In genomic region chr19:41940443-41941409, GRCh38 we compare ENCODE assay signal across 8 cellular contexts. TPM values are rescaled to one million over a fixed set of nuclear protein-coding genes. Genes with fewer than 3 reads are reported as not detected.
DNase-seq lines count a peak whose midpoint lies in the region; ATAC-seq, FAIRE-seq and TF ChIP-seq lines count a peak whose summit lies in the region.

No MANE protein-coding gene starts in this region.

- no peaks in the 10 kb centered on the region for H3K27me3 Mint-ChIP-seq in activated naive CD4-positive, alpha-beta T cell treated with anti-CD3 and anti-CD28 coated beads for 36 hours (ENCODE audit: low read depth)
- peaks cover 6% of the 10 kb centered on the region for H3K27me3 Mint-ChIP-seq in activated T-helper 17 cell treated with anti-CD3 and anti-CD28 coated beads, Interleukin-2, amount 50 U/mL, for 72 hours
- H3K27me3 Mint-ChIP-seq in type B pancreatic cell, result peaks cover 44% of the 10 kb centered on the region

- DNase-seq in activated naive CD4-positive, alpha-beta T cell treated with anti-CD3 and anti-CD28 coated beads for 36 hours, result no peak
- no peak for DNase-seq in activated naive CD4-positive, alpha-beta T cell treated with Interleukin-2 at 50 U/mL for 16 hours
- DNase-seq in left kidney (ENCODE audit: low read depth, low spot score), result peak; percentile 71
- DNase-seq in type B pancreatic cell (ENCODE audit: extremely low spot score, unreplicated experiment), result no peak
- no peak for DNase-seq in OCI-M2 (lab: John Stamatoyannopoulos, UW; ENCODE audit: unreplicated experiment)
- no peak for DNase-seq in GM19239 (ENCODE audit: insufficient read length, low spot score)
- DNase-seq in NCI-H82 treated with DMSO at 0.1 percent for 48 hours (lab: John Stamatoyannopoulos, UW; ENCODE audit: unreplicated experiment), result no peak

- peak overlapping the region; percentile 76 for H3K27ac Mint-ChIP-seq in activated naive CD4-positive, alpha-beta T cell treated with anti-CD3 and anti-CD28 coated beads for 36 hours
- peak overlapping the region; percentile 73 for H3K27ac Mint-ChIP-seq in activated T-helper 17 cell treated with anti-CD3 and anti-CD28 coated beads, Interleukin-2, amount 50 U/mL, for 72 hours
- H3K27ac Mint-ChIP-seq in type B pancreatic cell, result peak overlapping the region; percentile 64

- ATAC-seq in activated T-helper 17 cell treated with anti-CD3 and anti-CD28 coated beads, Interleukin-2, amount 50 U/mL, for 72 hours (replicated peaks), result no peak

- intact Hi-C loops in activated naive CD4-positive, alpha-beta T cell treated with anti-CD3 and anti-CD28 coated beads for 36 hours (cut with micrococcal nuclease), result no loop called here

- TF ChIP-seq CTCF in type B pancreatic cell (conservative IDR thresholded peaks at IDR 0.05), result no peak

- peak overlapping the region; percentile 74 for H3K4me3 Mint-ChIP-seq in activated naive CD4-positive, alpha-beta T cell treated with anti-CD3 and anti-CD28 coated beads for 36 hours
- peak overlapping the region; percentile 76 for H3K4me3 Mint-ChIP-seq in activated T-helper 17 cell treated with anti-CD3 and anti-CD28 coated beads, Interleukin-2, amount 50 U/mL, for 72 hours
- peak overlapping the region; percentile 89 for H3K4me3 Mint-ChIP-seq in type B pancreatic cell

- H3K4me1 Mint-ChIP-seq in activated naive CD4-positive, alpha-beta T cell treated with anti-CD3 and anti-CD28 coated beads for 36 hours (ENCODE audit: low read depth), result peaks cover 39% of the 10 kb centered on the region
- H3K4me1 Mint-ChIP-seq in activated T-helper 17 cell treated with anti-CD3 and anti-CD28 coated beads, Interleukin-2, amount 50 U/mL, for 72 hours, result peaks cover 32% of the 10 kb centered on the region
- peaks cover 5% of the 10 kb centered on the region for H3K4me1 Mint-ChIP-seq in type B pancreatic cell (ENCODE audit: unreplicated experiment)

- no peaks in the 10 kb centered on the region for H3K36me3 Mint-ChIP-seq in activated naive CD4-positive, alpha-beta T cell treated with anti-CD3 and anti-CD28 coated beads for 36 hours (ENCODE audit: low read depth)
- H3K36me3 Mint-ChIP-seq in activated T-helper 17 cell treated with anti-CD3 and anti-CD28 coated beads, Interleukin-2, amount 50 U/mL, for 72 hours (ENCODE audit: low read depth), result peaks cover 5% of the 10 kb centered on the region
- H3K36me3 Mint-ChIP-seq in type B pancreatic cell, result no peaks in the 10 kb centered on the region

- FAIRE-seq in GM19239 (lab: Jason Lieb, UNC), result no peak

- no peaks in the 10 kb centered on the region for H3K9me3 Mint-ChIP-seq in activated naive CD4-positive, alpha-beta T cell treated with anti-CD3 and anti-CD28 coated beads for 36 hours
- H3K9me3 Mint-ChIP-seq in activated T-helper 17 cell treated with anti-CD3 and anti-CD28 coated beads, Interleukin-2, amount 50 U/mL, for 72 hours, result no peaks in the 10 kb centered on the region
- no peaks in the 10 kb centered on the region for H3K9me3 Mint-ChIP-seq in type B pancreatic cell

- CTCF ChIA-PET in activated naive CD4-positive, alpha-beta T cell treated with anti-CD3 and anti-CD28 coated beads for 36 hours (lab: Charles Lee), result interaction anchor here (1.2 to 1.6 kb wide), 2 partner anchors 10 to 11 kb away, joined by 3 to 4 read pairs; no protein-coding TSS in a partner anchor

RNA-seq across cellular contexts. Expression of gene ERFL, which starts 12.5 kb away (rescaled TPM):
- total RNA-seq in activated naive CD4-positive, alpha-beta T cell treated with anti-CD3 and anti-CD28 coated beads for 36 hours, result 1 to 10 TPM in 1 of 2 experiments, under 1 TPM in 1; 0.99 to 1.3 TPM
- 1 to 10 TPM in 1 of 2 donors, under 1 TPM in 1; 0.89 to 2.1 TPM for total RNA-seq in activated T-helper 17 cell treated with anti-CD3 and anti-CD28 coated beads, Interleukin-2, amount 50 U/mL, for 72 hours
- 0.17 and 0.24 TPM in 2 replicates for total RNA-seq in type B pancreatic cell (ENCODE audit: low replicate concordance)

RNA-seq across cellular contexts. Expression of gene RABAC1, which starts 18.4 kb away (rescaled TPM):
- 10 to 100 TPM; 32.8 TPM for total RNA-seq in activated naive CD4-positive, alpha-beta T cell treated with anti-CD3 and anti-CD28 coated beads for 36 hours
- 10 to 100 TPM; 37.6 to 54.7 TPM for total RNA-seq in activated T-helper 17 cell treated with anti-CD3 and anti-CD28 coated beads, Interleukin-2, amount 50 U/mL, for 72 hours
- 124 and 140 TPM in 2 replicates for total RNA-seq in type B pancreatic cell (ENCODE audit: low replicate concordance)

RNA-seq across cellular contexts. Expression of gene ATP1A3, which starts 53.3 kb away (rescaled TPM):
- 1 to 10 TPM; 1.1 to 1.5 TPM for total RNA-seq in activated naive CD4-positive, alpha-beta T cell treated with anti-CD3 and anti-CD28 coated beads for 36 hours
- total RNA-seq in activated T-helper 17 cell treated with anti-CD3 and anti-CD28 coated beads, Interleukin-2, amount 50 U/mL, for 72 hours, result 1 to 10 TPM; 1.7 to 5.0 TPM
- 5.6 TPM in 1 of 2 replicates, not detected in the other for total RNA-seq in type B pancreatic cell (ENCODE audit: low replicate concordance)

RNA-seq across cellular contexts. Expression of gene ARHGEF1, which starts 57.7 kb away (rescaled TPM):
- 100 to 1,000 TPM; 246 to 260 TPM for total RNA-seq in activated naive CD4-positive, alpha-beta T cell treated with anti-CD3 and anti-CD28 coated beads for 36 hours
- total RNA-seq in activated T-helper 17 cell treated with anti-CD3 and anti-CD28 coated beads, Interleukin-2, amount 50 U/mL, for 72 hours, result 100 to 1,000 TPM; 255 to 337 TPM
- total RNA-seq in type B pancreatic cell (ENCODE audit: low replicate concordance), result 51.7 and 58.9 TPM in 2 replicates
